Comparison of ENCODE assay signal across 8 cellular contexts in the genomic region with DNA sequence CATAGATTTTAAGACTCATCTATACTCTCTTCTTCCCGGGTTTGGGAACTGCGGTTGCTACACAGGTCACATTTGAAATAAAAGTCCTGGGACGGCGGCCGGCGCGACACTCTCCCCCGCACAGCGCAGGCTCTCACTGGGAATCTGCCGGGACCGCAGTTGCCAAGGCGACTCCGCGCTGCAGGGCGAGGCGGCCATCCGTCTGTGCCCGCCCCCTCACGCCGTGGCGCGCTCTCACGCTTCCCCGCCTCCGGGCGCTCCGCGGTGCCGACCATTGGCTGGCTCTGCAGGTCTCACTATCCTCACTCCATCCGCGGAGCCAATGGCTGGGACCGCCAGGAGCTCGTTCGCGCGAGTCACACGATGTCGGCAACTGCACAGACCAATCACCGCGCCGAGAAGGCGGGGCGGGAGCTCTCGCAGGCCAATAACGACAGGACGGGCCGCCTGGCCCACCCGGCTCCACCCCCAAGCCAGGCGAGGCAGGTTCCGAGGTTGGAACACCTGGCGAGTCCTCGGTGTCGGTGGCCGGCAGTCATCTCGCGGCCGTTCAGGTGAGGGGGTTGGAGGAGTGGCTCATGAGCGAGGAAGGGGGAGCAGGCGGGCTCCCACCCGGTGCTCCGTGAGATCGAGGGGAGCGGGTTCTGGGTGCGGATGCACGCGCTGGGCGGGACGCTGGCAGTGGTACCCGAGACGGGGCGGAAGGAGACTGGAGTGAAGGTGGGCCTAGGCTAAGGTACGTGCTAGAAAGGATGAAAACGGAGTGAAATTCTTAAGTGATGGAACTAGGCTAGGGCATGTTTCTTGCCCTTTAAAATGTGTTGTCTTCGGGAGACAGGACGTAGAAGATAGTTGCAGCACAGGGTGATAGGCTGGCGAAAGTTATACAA. TPM values are rescaled to one million over a fixed set of nuclear protein-coding genes. Genes with fewer than 3 reads are reported as not detected.
DNase-seq lines count a peak whose midpoint lies in the region; ATAC-seq, FAIRE-seq and TF ChIP-seq lines count a peak whose summit lies in the region.

Gene MSMO1, plus strand, starts transcription at position 459 of the 890 bp plus-strand sequence. CDS start 5,702 bp downstream, outside the sequence.

- H3K27me3 ChIP-seq in adipocyte (replicated peaks; ENCODE audit: control insufficient read depth, insufficient read depth, low read length) (no peaks in the 10 kb centered on the region), pancreas (no peaks in the 10 kb centered on the region), tibial artery (no peaks in the 10 kb centered on the region)

- DNase-seq in GM12891 (ENCODE audit: insufficient read length, low spot score) (peak; percentile 78), NCI-H1417 treated with DMSO at 0.1 percent for 48 hours (lab: John Stamatoyannopoulos, UW) (peak; percentile 91), SW 1271 (lab: John Stamatoyannopoulos, UW) (peak; percentile 87 to 90), adipocyte (ENCODE audit: low read depth) (peak; percentile 100), Right ventricle myocardium superior (peak; percentile 100), pancreas (peak; percentile 98 to 99 (median 99)), tibial artery (peak; percentile 99 to 100)

- H3K4me3 ChIP-seq in adipocyte (ENCODE audit: low read length) (peak within 1 kb of the TSS; percentile 92), pancreas (peak within 1 kb of the TSS; percentile 65 to 83 (median 74)), tibial artery (peak within 1 kb of the TSS; percentile 64 to 75)

- peak; percentile 98 for ATAC-seq in HG02798 (IDR thresholded peaks at IDR 0.05; ENCODE audit: poor library complexity, unreplicated experiment)
- peak; percentile 100 for ATAC-seq in Right ventricle myocardium superior (ENCODE audit: poor library complexity)
- peak; percentile 94 to 98 (median 96) for ATAC-seq in pancreas

- H3K9ac ChIP-seq in adipocyte (ENCODE audit: low read length), result peak within 1 kb of the TSS; percentile 88

- H3K36me3 ChIP-seq in adipocyte (ENCODE audit: control insufficient read depth, insufficient read depth, low read length, severe bottlenecking) (peaks cover 10% of the 10 kb centered on the region), pancreas (no peaks in the 10 kb centered on the region), tibial artery (no peaks in the 10 kb centered on the region)

- peak within 1 kb of the TSS; percentile 70 to 87 (median 82) for H3K27ac ChIP-seq in pancreas
- H3K27ac ChIP-seq in tibial artery, result peak within 1 kb of the TSS; percentile 72 to 82

- intact Hi-C loops in Right ventricle myocardium superior (cut with DNase I) (loop anchor here (10.0 kb wide), 1 partner anchor 123 kb away; the partner anchor contains the start of gene KLHL2), pancreas (cut with DNase I) (no loop called here), tibial artery (cut with DNase I; ENCODE audit: low total_unique reads) (loop anchor here (10.0 kb wide), 2 partner anchors 47 to 193 kb away; partner anchors contain the start of gene CPE)

- FAIRE-seq in GM12891 (lab: Jason Lieb, UNC), result peak; percentile 100
- FAIRE-seq in pancreas (lab: Jason Lieb, UNC), result peak; percentile 95

- 1% methylated on average over 75 to 76 of the region's 76 CpGs for WGBS in pancreas, 2 donors

- no peaks in the 10 kb centered on the region for H3K9me3 ChIP-seq in adipocyte (ENCODE audit: control insufficient read depth, low read length)
- H3K9me3 ChIP-seq in pancreas, result no peaks in the 10 kb centered on the region
- H3K9me3 ChIP-seq in tibial artery, result no peaks in the 10 kb centered on the region

- peak; percentile 67 for TF ChIP-seq POLR2A in GM12891 (IDR thresholded peaks at IDR 0.05; ENCODE audit: low read depth, low read length)

- H3K4me1 ChIP-seq in adipocyte (ENCODE audit: control insufficient read depth, insufficient read depth, low read length) (peaks cover 46% of the 10 kb centered on the region), pancreas (peaks cover 8 to 31% (median 29%) of the 10 kb centered on the region in 3 donors), tibial artery (peaks cover 0 to 29% (median 13%) of the 10 kb centered on the region in 4 donors)

- TF ChIP-seq CTCF in pancreas (IDR thresholded peaks at IDR 0.05) (no peak), tibial artery (IDR thresholded peaks at IDR 0.05) (no peak)

TF ChIP-seq in GM12891, 5 proteins besides CTCF, POLR2A, EP300 and RAD21:
- peak; percentile 63 for TF ChIP-seq TAF1 (IDR thresholded peaks at IDR 0.05; ENCODE audit: low read depth, low read length)
- no peak for TF ChIP-seq POU2F2 (IDR thresholded peaks at IDR 0.05; ENCODE audit: low read depth, low read length)
- TF ChIP-seq POLR2AphosphoS5 (IDR thresholded peaks at IDR 0.05; ENCODE audit: low read depth, low read length), result peak; percentile 35; the same call in 1 of the 2 replicates
- no peak for TF ChIP-seq SPI1 (IDR thresholded peaks at IDR 0.05; ENCODE audit: low read depth, low read length)
- TF ChIP-seq PAX5 (IDR thresholded peaks at IDR 0.05; ENCODE audit: insufficient read depth, low read length, severe bottlenecking), result peak; percentile 49

RNA-seq across cellular contexts. Expression of gene MSMO1, which starts in this region (rescaled TPM):
- polyA plus RNA-seq in GM12891 (2012; ENCODE audit: low read depth, missing spikeins), result 16.9 TPM
- total RNA-seq in Right ventricle myocardium superior (6.2 TPM), pancreas (10 to 100 TPM in 3 of 6 donors, 1 to 10 TPM in 3; 5.6 to 19.5 (median 10.8) TPM)
- polyA plus RNA-seq in pancreas, result 10 to 100 TPM in 1 of 2 donors, 1 to 10 TPM in 1; 9.7 to 16.5 TPM

Comparison
In these comparisons a context has a peak if more than half of its experiments do, and no peak if none do; other contexts are left out.
1. Peak in every context shown above with its lines: DNase-seq, ATAC-seq, H3K4me3 ChIP-seq and H3K27ac ChIP-seq.
2. intact Hi-C loops: an anchor here in Right ventricle myocardium superior (10.0 kb wide) and tibial artery (10.0 kb wide); none called in pancreas.